Comparison of ENCODE assay signal across 8 cellular contexts in the genomic region with DNA sequence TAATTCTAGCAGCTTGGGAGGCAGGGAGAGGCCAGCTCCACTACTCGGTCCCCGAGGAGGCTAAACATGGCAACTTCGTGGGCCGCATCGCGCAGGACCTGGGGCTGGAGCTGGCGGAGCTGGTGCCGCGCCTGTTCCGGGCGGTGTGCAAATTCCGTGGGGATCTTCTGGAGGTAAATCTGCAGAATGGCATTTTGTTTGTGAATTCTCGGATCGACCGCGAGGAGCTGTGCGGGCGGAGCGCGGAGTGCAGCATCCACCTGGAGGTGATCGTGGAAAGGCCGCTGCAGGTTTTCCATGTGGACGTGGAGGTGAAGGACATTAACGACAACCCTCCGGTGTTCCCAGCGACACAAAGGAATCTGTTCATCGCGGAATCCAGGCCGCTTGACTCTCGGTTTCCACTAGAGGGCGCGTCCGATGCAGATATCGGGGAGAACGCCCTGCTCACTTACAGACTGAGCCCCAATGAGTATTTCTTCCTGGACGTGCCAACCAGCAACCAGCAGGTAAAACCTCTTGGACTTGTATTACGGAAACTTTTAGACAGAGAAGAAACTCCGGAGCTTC. TPM values are rescaled to one million over a fixed set of nuclear protein-coding genes. Genes with fewer than 3 reads are reported as not detected.
"Had no signal": no experiment of that assay in that cellular context is flagged by ENCODE, and none has a peak within 500 bp of the region (broad histone marks: within the 10 kb centered on the region; RNA-seq: fewer than 3 reads in every experiment).

No MANE protein-coding gene starts in this region.

RNA-seq across cellular contexts. Expression of gene PCDHA7, which starts 0.5 kb away (rescaled TPM):
- total RNA-seq: activated B cell treated with CpG ODN at 0.5 μM for 24 hours; activated CD8-positive, alpha-beta T cell treated with anti-CD3 and anti-CD28 coated beads, Interleukin-2, amount 10 ng/mL, durations not matched to agents 7 days and 5 days; activated T-cell treated with anti-CD3 and anti-CD28 coated beads, Interleukin-2, amount 50 U/mL, for 72 hours; SJCRH30 had no signal

RNA-seq across cellular contexts. Expression of gene PCDHA8, which starts 6.5 kb away (rescaled TPM):
- total RNA-seq: activated B cell treated with CpG ODN at 0.5 μM for 24 hours; activated CD8-positive, alpha-beta T cell treated with anti-CD3 and anti-CD28 coated beads, Interleukin-2, amount 10 ng/mL, durations not matched to agents 7 days and 5 days; activated T-cell treated with anti-CD3 and anti-CD28 coated beads, Interleukin-2, amount 50 U/mL, for 72 hours; left colon; myocyte had no signal

RNA-seq across cellular contexts. Expression of gene PCDHA6, which starts 6.8 kb away (rescaled TPM):
- total RNA-seq: activated B cell treated with CpG ODN at 0.5 μM for 24 hours; activated CD8-positive, alpha-beta T cell treated with anti-CD3 and anti-CD28 coated beads, Interleukin-2, amount 10 ng/mL, durations not matched to agents 7 days and 5 days; activated T-cell treated with anti-CD3 and anti-CD28 coated beads, Interleukin-2, amount 50 U/mL, for 72 hours; esophagus mucosa had no signal

RNA-seq across cellular contexts. Expression of gene PCDHA5, which starts 13.1 kb away (rescaled TPM):
- total RNA-seq: activated B cell treated with CpG ODN at 0.5 μM for 24 hours; activated CD8-positive, alpha-beta T cell treated with anti-CD3 and anti-CD28 coated beads, Interleukin-2, amount 10 ng/mL, durations not matched to agents 7 days and 5 days; activated T-cell treated with anti-CD3 and anti-CD28 coated beads, Interleukin-2, amount 50 U/mL, for 72 hours had no signal

RNA-seq across cellular contexts. Expression of gene PCDHA9, which starts 13.7 kb away (rescaled TPM):
- total RNA-seq: activated B cell treated with CpG ODN at 0.5 μM for 24 hours; activated CD8-positive, alpha-beta T cell treated with anti-CD3 and anti-CD28 coated beads, Interleukin-2, amount 10 ng/mL, durations not matched to agents 7 days and 5 days; activated T-cell treated with anti-CD3 and anti-CD28 coated beads, Interleukin-2, amount 50 U/mL, for 72 hours; pulmonary artery endothelial cell had no signal
